In the genomic region with DNA sequence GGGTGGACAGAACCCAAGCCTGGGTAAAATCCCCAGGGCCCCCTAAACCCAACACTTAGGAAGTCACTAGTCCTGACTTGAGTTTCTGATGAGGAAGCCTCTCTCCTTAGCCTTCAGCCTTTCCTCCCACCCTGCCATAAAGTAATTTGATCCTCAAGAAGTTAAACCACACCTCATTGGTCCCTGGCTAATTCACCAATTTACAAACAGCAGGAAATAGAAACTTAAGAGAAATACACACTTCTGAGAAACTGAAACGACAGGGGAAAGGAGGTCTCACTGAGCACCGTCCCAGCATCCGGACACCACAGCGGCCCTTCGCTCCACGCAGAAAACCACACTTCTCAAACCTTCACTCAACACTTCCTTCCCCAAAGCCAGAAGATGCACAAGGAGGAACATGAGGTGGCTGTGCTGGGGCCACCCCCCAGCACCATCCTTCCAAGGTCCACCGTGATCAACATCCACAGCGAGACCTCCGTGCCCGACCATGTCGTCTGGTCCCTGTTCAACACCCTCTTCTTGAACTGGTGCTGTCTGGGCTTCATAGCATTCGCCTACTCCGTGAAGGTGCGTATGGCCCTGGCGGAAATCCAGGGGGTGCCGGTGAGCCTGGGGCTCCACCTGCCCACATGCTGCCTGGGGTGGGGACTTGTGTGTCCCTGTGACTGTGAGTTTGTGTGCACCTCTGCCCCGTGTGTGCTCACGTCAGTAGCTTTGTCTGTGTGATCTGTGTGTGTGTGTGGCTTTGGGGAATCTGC, we compare ENCODE assay signal across 8 cellular contexts. TPM values are rescaled to one million over a fixed set of nuclear protein-coding genes. Genes with fewer than 3 reads are reported as not detected.
A peak's percentile ranks its signal among the peaks of the same experiment; 100 is the strongest.
DNase-seq lines count a peak whose midpoint lies in the region; ATAC-seq and TF ChIP-seq lines count a peak whose summit lies in the region.

TSS of gene IFITM1 (plus strand) at position 254 of the 761 bp plus-strand sequence. CDS start at position 385, 131 bp downstream.

- H3K9me3 Mint-ChIP-seq in type B pancreatic cell = no peaks in the 10 kb centered on the region

- H3K27me3 ChIP-seq in mesenchymal stem cell (ENCODE audit: control insufficient read depth in 1 of 2, insufficient read depth in 1 of 2, low read length in 2 of 2) = peaks cover 0 to 10% of the 10 kb centered on the region in 2 experiments

- peaks cover 15% of the 10 kb centered on the region for H3K79me1 ChIP-seq in mesenchymal stem cell (replicated peaks; ENCODE audit: low read length, poor library complexity, severe bottlenecking)

- H3K27me3 Mint-ChIP-seq in type B pancreatic cell = peaks cover 37% of the 10 kb centered on the region

- H3K36me3 Mint-ChIP-seq in type B pancreatic cell = peaks cover 4% of the 10 kb centered on the region

- H3K4me2 ChIP-seq in mesenchymal stem cell (ENCODE audit: low read length, poor library complexity, severe bottlenecking) = peak within 1 kb of the TSS; percentile 79

- peak within 1 kb of the TSS; percentile 49 to 91 for H3K4me3 ChIP-seq in mesenchymal stem cell (ENCODE audit: insufficient read depth in 1 of 2, low read depth in 1 of 2, low read length in 2 of 2)

- peak within 1 kb of the TSS; percentile 52 for H3K27ac ChIP-seq in mesenchymal stem cell (ENCODE audit: low read length, poor library complexity, severe bottlenecking)

- H3K18ac ChIP-seq in mesenchymal stem cell (ENCODE audit: low read depth in 1 of 2, low read length in 2 of 2) = peak within 1 kb of the TSS; percentile 62 to 97

- H2BK15ac ChIP-seq in mesenchymal stem cell (ENCODE audit: low read depth, poor library complexity, severe bottlenecking) = peak within 1 kb of the TSS; percentile 95

- H2BK12ac ChIP-seq in mesenchymal stem cell (ENCODE audit: low read length in 2 of 2) = peak within 1 kb of the TSS; percentile 62 to 98

- ATAC-seq in HG03135 (IDR thresholded peaks at IDR 0.05; ENCODE audit: unreplicated experiment) = peak; percentile 25
- ATAC-seq in activated CD4-positive, CD25-positive, alpha-beta regulatory T cell treated with anti-CD3 and anti-CD28 coated beads, Interleukin-2, amount 50 U/mL, for 24 hours = peak; percentile 43 to 52

- H3K14ac ChIP-seq in mesenchymal stem cell (ENCODE audit: low read length in 2 of 2) = peak within 1 kb of the TSS in 1 of 2 experiments; percentile 68

- peak within 1 kb of the TSS; percentile 23 for H2AFZ ChIP-seq in mesenchymal stem cell (ENCODE audit: low read depth, low read length)

- no peak for TF ChIP-seq CTCF in GM13977 (IDR thresholded peaks at IDR 0.05; ENCODE audit: extremely low read depth, insufficient read depth, missing control alignments)
- no peak for TF ChIP-seq CTCF in type B pancreatic cell (conservative IDR thresholded peaks at IDR 0.05)

- H3K36me3 ChIP-seq in mesenchymal stem cell (ENCODE audit: control insufficient read depth in 1 of 2, insufficient read depth in 2 of 2, low read depth in 1 of 2, low read length in 2 of 2) = peaks cover 0 to 7% of the 10 kb centered on the region in 2 experiments

- H3K23ac ChIP-seq in mesenchymal stem cell (ENCODE audit: low read length in 2 of 2) = peak within 1 kb of the TSS in 1 of 2 experiments; percentile 93

- peaks cover 47% of the 10 kb centered on the region for H3K4me1 Mint-ChIP-seq in type B pancreatic cell (ENCODE audit: unreplicated experiment)

- peak within 1 kb of the TSS; percentile 69 to 96 for H3K4ac ChIP-seq in mesenchymal stem cell (ENCODE audit: low read depth in 1 of 2, low read length in 2 of 2)

- H3K9me3 ChIP-seq in mesenchymal stem cell (ENCODE audit: control insufficient read depth, low read length) = no peaks in the 10 kb centered on the region

- peaks cover 35% of the 10 kb centered on the region for H3K4me1 ChIP-seq in mesenchymal stem cell (ENCODE audit: control insufficient read depth, insufficient read depth, low read depth, low read length)

- peak within 1 kb of the TSS; percentile 81 for H4K8ac ChIP-seq in mesenchymal stem cell (ENCODE audit: low read length)

- in situ Hi-C loops in GM13977 (cut with MboI; ENCODE audit: low pct_unique_long_range_greater_than_20kb, low sequenced_read_pairs, unreplicated experiment) = no loop called here

- no peak within 1 kb of the TSS for H2BK5ac ChIP-seq in mesenchymal stem cell (ENCODE audit: low read depth, low read length, poor library complexity, severe bottlenecking)

- H3K4me3 Mint-ChIP-seq in type B pancreatic cell = peak within 1 kb of the TSS; percentile 92

- 3% methylated on average over 18 of the region's 18 CpGs for WGBS in mesenchymal stem cell

- H4K91ac ChIP-seq in mesenchymal stem cell (ENCODE audit: low read length) = peak within 1 kb of the TSS; percentile 83

- H2AK5ac ChIP-seq in mesenchymal stem cell (ENCODE audit: low read length, severe bottlenecking) = peak within 1 kb of the TSS; percentile 0

- peak within 1 kb of the TSS; percentile 88 for H3K9ac ChIP-seq in mesenchymal stem cell (ENCODE audit: low read length)

- peak; percentile 89 for DNase-seq in GM13977 (ENCODE audit: low spot score)
- DNase-seq in effector CD4-positive, alpha-beta T cell = peak; percentile 51
- peak; percentile 94 for DNase-seq in mesenchymal stem cell
- no peak for DNase-seq in type B pancreatic cell (ENCODE audit: extremely low spot score, unreplicated experiment)
- DNase-seq in NCI-H1436 (lab: John Stamatoyannopoulos, UW) = no peak
- no peak for DNase-seq in NCI-H1694 (lab: John Stamatoyannopoulos, UW)

- peak within 1 kb of the TSS; percentile 91 for H2BK120ac ChIP-seq in mesenchymal stem cell (ENCODE audit: low read depth, low read length)

- peak within 1 kb of the TSS; percentile 78 for H3K27ac Mint-ChIP-seq in type B pancreatic cell

RNA-seq across cellular contexts. Expression of gene IFITM1, which starts in this region (rescaled TPM):
- 395 TPM for polyA plus RNA-seq in mesenchymal stem cell (2013, experiment 1 of 2)
- 368 TPM for polyA plus RNA-seq in mesenchymal stem cell (2013, experiment 2 of 2)
- 34.1 and 192 TPM in 2 replicates for total RNA-seq in type B pancreatic cell (ENCODE audit: low replicate concordance)

Comparison
In these comparisons a context has a peak if more than half of its experiments do, and no peak if none do; other contexts are left out.
1. DNase-seq: peak in GM13977 (single experiment), effector CD4-positive, alpha-beta T cell (single experiment) and mesenchymal stem cell (single experiment); none in type B pancreatic cell (single experiment), NCI-H1436 (single experiment) and NCI-H1694 (single experiment).